In genomic region chr21:43398533-43398932, GRCh38 we compare ENCODE assay signal across 7 cellular contexts. TPM values are rescaled to one million over a fixed set of nuclear protein-coding genes. Genes with fewer than 3 reads are reported as not detected.
DNase-seq lines count a peak whose midpoint lies in the region; ATAC-seq, FAIRE-seq and TF ChIP-seq lines count a peak whose summit lies in the region.
"Not testable (repeated sequence)": the region's sequence is repeated elsewhere in the genome, so short reads cannot be mapped to it uniquely, and the experiment has no call there.

No MANE protein-coding gene starts in this region.

- POLR2A ChIA-PET in GM12878 (lab: Charles Lee): not testable (repeated sequence)

- H3K4me3 ChIP-seq in GM12878, mucosa of descending colon: not testable (repeated sequence)

- not testable (repeated sequence) for H3K36me3 Mint-ChIP-seq in stimulated activated effector memory CD8-positive, alpha-beta T cell treated with anti-CD3 and anti-CD28 coated beads, Interleukin-12 subunit alpha, Interleukin-12 subunit beta, amount 100 ng/mL, for 72 hours

- H3K27me3 ChIP-seq in GM12878 (replicated peaks in 1 of 2; ENCODE audit: control insufficient read depth in 2 of 2, insufficient read depth in 2 of 2, low read length in 1 of 2): not testable (repeated sequence)

- H3K4me1 ChIP-seq in GM12878 (ENCODE audit: control insufficient read depth, insufficient read depth, low read length); mucosa of descending colon (ENCODE audit: low read depth): not testable (repeated sequence)

- RAD21 ChIA-PET in GM12878 (lab: Charles Lee; ENCODE audit: unreplicated experiment): not testable (repeated sequence)

- H3K27ac ChIP-seq in GM12878 (ENCODE audit: control insufficient read depth, insufficient read depth): not testable (repeated sequence)

- TF ChIP-seq CTCF in GM12878 (IDR thresholded peaks at IDR 0.05 in 2 of 3, conservative IDR thresholded peaks at IDR 0.05 in 1 of 3; ENCODE audit: control insufficient read depth in 2 of 3, extremely low read depth in 1 of 3, insufficient read depth in 1 of 3, low read depth in 3 of 3, low read length in 3 of 3); mucosa of descending colon (IDR thresholded peaks at IDR 0.05): not testable (repeated sequence)

- in situ Hi-C loops in GM12878 (cut with MboI): not testable (repeated sequence)

- not testable (repeated sequence) for H3K9me3 Mint-ChIP-seq in stimulated activated effector memory CD8-positive, alpha-beta T cell treated with anti-CD3 and anti-CD28 coated beads, Interleukin-12 subunit alpha, Interleukin-12 subunit beta, amount 100 ng/mL, for 72 hours

- H4K20me1 ChIP-seq in GM12878 (ENCODE audit: control insufficient read depth, insufficient read depth): not testable (repeated sequence)

- H3K27ac Mint-ChIP-seq in stimulated activated effector memory CD8-positive, alpha-beta T cell treated with anti-CD3 and anti-CD28 coated beads, Interleukin-12 subunit alpha, Interleukin-12 subunit beta, amount 100 ng/mL, for 72 hours: not testable (repeated sequence)

- not testable (repeated sequence) for H3K4me2 ChIP-seq in GM12878 (ENCODE audit: control insufficient read depth, insufficient read depth)

- not testable (repeated sequence) for BruUV-seq in GM12878 (replicated peaks; lab: Mats Ljungman, UMichigan)

- not testable (repeated sequence) for H3K9me3 ChIP-seq in GM12878 (replicated peaks; ENCODE audit: control insufficient read depth, insufficient read depth, low read length); mucosa of descending colon

- not testable (repeated sequence) for H3K36me3 ChIP-seq in GM12878 (ENCODE audit: control insufficient read depth in 2 of 2, insufficient read depth in 2 of 2, low read length in 1 of 2); mucosa of descending colon (ENCODE audit: low read depth)

- TF ChIP-seq EP300 in GM12878 (IDR thresholded peaks at IDR 0.05; ENCODE audit: borderline replicate concordance in 1 of 2, control insufficient read depth in 1 of 2, low read depth in 2 of 2, low read length in 2 of 2): not testable (repeated sequence)

- FAIRE-seq in GM18507 (lab: Jason Lieb, UNC): peak; percentile 96
- peak; percentile 85 for FAIRE-seq in GM12878 (lab: Jason Lieb, UNC)

- no CpG with 5 or more reads among the region's 12 CpGs for WGBS in GM12878 (ENCODE audit: insufficient coverage, insufficient replicate concordance, low lambda C conversion rate, missing lambda C conversion rate)

- TF ChIP-seq POLR2A in GM12878 (IDR thresholded peaks at IDR 0.05; ENCODE audit: low read depth, low read length): not testable (repeated sequence)

- not testable (repeated sequence) for H3K4me3 Mint-ChIP-seq in stimulated activated effector memory CD8-positive, alpha-beta T cell treated with anti-CD3 and anti-CD28 coated beads, Interleukin-12 subunit alpha, Interleukin-12 subunit beta, amount 100 ng/mL, for 72 hours

- not testable (repeated sequence) for H3K9ac ChIP-seq in GM12878 (ENCODE audit: control insufficient read depth, insufficient read depth, low read length)

- not testable (repeated sequence) for H3K4me1 Mint-ChIP-seq in stimulated activated effector memory CD8-positive, alpha-beta T cell treated with anti-CD3 and anti-CD28 coated beads, Interleukin-12 subunit alpha, Interleukin-12 subunit beta, amount 100 ng/mL, for 72 hours

- not testable (repeated sequence) for H2AFZ ChIP-seq in GM12878 (ENCODE audit: control insufficient read depth, low read depth, low read length)

- H3K79me2 ChIP-seq in GM12878 (ENCODE audit: control insufficient read depth, insufficient read depth, low read length): not testable (repeated sequence)

- TF ChIP-seq RAD21 in GM12878 (IDR thresholded peaks at IDR 0.05; ENCODE audit: insufficient read depth, low read depth, low read length): not testable (repeated sequence)

- not testable (repeated sequence) for DNase-seq in GM18507 (ENCODE audit: extremely low spot score, insufficient read length, low read depth); GM12878 (ENCODE audit: low read depth, low spot score); mucosa of descending colon; stimulated activated effector memory CD8-positive, alpha-beta T cell treated with anti-CD3 and anti-CD28 coated beads, Interleukin-12 subunit alpha, Interleukin-12 subunit beta, amount 100 ng/mL, for 72 hours (ENCODE audit: low spot score in 2 of 2)

- intact Hi-C loops in GM12878 (cut with micrococcal nuclease; ENCODE audit: unreplicated experiment); mucosa of descending colon (cut with DNase I, micrococcal nuclease): not testable (repeated sequence)

- SMC1A ChIA-PET in GM12878 (lab: Charles Lee; ENCODE audit: uncharacterized antibody, unreplicated experiment): not testable (repeated sequence)

- ATAC-seq in GM18909 (IDR thresholded peaks at IDR 0.05; ENCODE audit: poor library complexity, unreplicated experiment) (peak; percentile 47), HG02759 (IDR thresholded peaks at IDR 0.05; ENCODE audit: unreplicated experiment) (peak; percentile 27), HG03354 (IDR thresholded peaks at IDR 0.05; ENCODE audit: poor library complexity, severe bottlenecking, unreplicated experiment) (peak; percentile 56), GM12878 (peak; percentile 33), mucosa of descending colon (peak; percentile 43)
- peak; percentile 40 for ATAC-seq in stimulated activated effector memory CD8-positive, alpha-beta T cell treated with anti-CD3 and anti-CD28 coated beads, Interleukin-12 subunit alpha, Interleukin-12 subunit beta, amount 100 ng/mL, for 72 hours

- CTCF ChIA-PET in GM12878 (lab: Yijun Ruan, JAX): not testable (repeated sequence)

RNA-seq across cellular contexts. Expression of gene SIK1, which starts 28.4 kb away (rescaled TPM):
- 10.5 and 12.9 TPM in 2 replicates for total RNA-seq in GM12878 (2013; cell fraction: nucleolus; rRNA removed)
- total RNA-seq in GM12878 (2014; rRNA removed) (0.16 and 0.40 TPM in 2 replicates), GM12878 (2014; rRNA removed; fragmentation: Illumina TruSeq; extraction: Trizol) (0.83 and 1.5 TPM in 2 replicates), GM12878 (2021) (7.0 and 7.3 TPM in 2 replicates), mucosa of descending colon (10 to 100 TPM in 1 of 3 donors, 1 to 10 TPM in 2; 5.5 to 40.5 (median 7.9) TPM)
- polyA plus RNA-seq in GM12878 (2011; ENCODE audit: low read depth): 0.75 TPM
- polyA plus RNA-seq in GM12878 (2011; rRNA removed) (3.1 and 3.6 TPM in 2 replicates), GM12878 (2014; fragmentation: Illumina TruSeq; extraction: Trizol) (5.5 and 8.3 TPM in 2 replicates), GM12878 (2014; fragmentation: Nextera tagmentation; extraction: Ambion mirVana) (under 1 TPM; 0.03 to 0.05 TPM), GM12878 (2014; rRNA removed) (0.96 and 2.8 TPM in 2 replicates), GM12878 (2016; fragmentation: Nextera tagmentation; extraction: Ambion mirVana) (not detected)
- polyA plus RNA-seq in GM12878 (2011; cell fraction: cytosol; rRNA removed): 0.33 and 1.8 TPM in 2 replicates
- 1.8 and 2.6 TPM in 2 replicates for polyA plus RNA-seq in GM12878 (2011; cell fraction: nucleus; rRNA removed)
- polyA plus RNA-seq in GM12878 (2012): 0.56 and 1.9 TPM in 2 replicates
- polyA minus RNA-seq in GM12878 (2011; rRNA and poly(A)+ RNA removed): 1.5 and 2.9 TPM in 2 replicates
- 5.5 and 7.7 TPM in 2 replicates for polyA minus RNA-seq in GM12878 (2011; cell fraction: cytosol; rRNA and poly(A)+ RNA removed)
- polyA minus RNA-seq in GM12878 (2011; cell fraction: nucleus; rRNA and poly(A)+ RNA removed): 1.8 and 6.9 TPM in 2 replicates
